Comparison of ENCODE assay signal across 17 cellular contexts in genomic region chr20:60583741-60584140, GRCh38.
"Had no signal": no experiment of that assay in that cellular context is flagged by ENCODE, and none has a peak within 500 bp of the region (broad histone marks: within the 10 kb centered on the region; RNA-seq: fewer than 3 reads in every experiment).

No MANE protein-coding gene starts in this region.

- DNase-seq: activated CD4-positive, alpha-beta T cell treated with anti-CD3 and anti-CD28 coated beads, Interleukin-2, amount 50 U/mL, for 1 hour; activated naive CD4-positive, alpha-beta T cell treated with anti-CD3 and anti-CD28 coated beads, Interleukin-2, amount 10 ng/mL, durations not matched to agents 7 days and 5 days; activated T-cell treated with anti-CD3 and anti-CD28 coated beads for 4 hours; cortex of kidney; effector memory CD4-positive, alpha-beta T cell; heart right ventricle; kidney; left ventricle myocardium superior; nephron progenitor cell; sigmoid colon; stimulated activated CD4-positive, alpha-beta T cell treated with anti-CD3 and anti-CD28 coated beads, Interleukin-12 subunit alpha, Interleukin-12 subunit beta, amount 100 ng/mL, for 4 hours; stimulated activated CD8-positive, alpha-beta memory T cell treated with anti-CD3 and anti-CD28 coated beads, Interleukin-4, amount 100 ng/mL, for 48 hours; stimulated activated naive CD8-positive, alpha-beta T cell treated with anti-CD3 and anti-CD28 coated beads, Interleukin-15, Interleukin-2, amounts not matched to agents 100 U/mL and 50 U/mL, for 24 hours; T-helper 2 cell had no signal

- ATAC-seq: activated T-helper 17 cell treated with anti-CD3 and anti-CD28 coated beads, Interleukin-2, amount 50 U/mL, for 72 hours; heart right ventricle; left ventricle myocardium superior; stimulated activated naive CD8-positive, alpha-beta T cell treated with anti-CD3 and anti-CD28 coated beads, Interleukin-15, Interleukin-2, amounts not matched to agents 100 U/mL and 50 U/mL, for 24 hours had no signal

- H3K9me3 Mint-ChIP-seq: activated naive CD4-positive, alpha-beta T cell treated with anti-CD3 and anti-CD28 coated beads, Interleukin-2, amount 10 ng/mL, durations not matched to agents 7 days and 5 days; activated T-helper 17 cell treated with anti-CD3 and anti-CD28 coated beads, Interleukin-2, amount 50 U/mL, for 72 hours; central memory CD8-positive, alpha-beta T cell had no signal

- H3K36me3 Mint-ChIP-seq: activated naive CD4-positive, alpha-beta T cell treated with anti-CD3 and anti-CD28 coated beads, Interleukin-2, amount 10 ng/mL, durations not matched to agents 7 days and 5 days had no signal

- H3K4me3 Mint-ChIP-seq: activated naive CD4-positive, alpha-beta T cell treated with anti-CD3 and anti-CD28 coated beads, Interleukin-2, amount 10 ng/mL, durations not matched to agents 7 days and 5 days; activated T-helper 17 cell treated with anti-CD3 and anti-CD28 coated beads, Interleukin-2, amount 50 U/mL, for 72 hours; central memory CD8-positive, alpha-beta T cell; nephron progenitor cell had no signal

- FAIRE-seq: frontal cortex, kidney had no signal

- H3K27ac Mint-ChIP-seq: activated naive CD4-positive, alpha-beta T cell treated with anti-CD3 and anti-CD28 coated beads, Interleukin-2, amount 10 ng/mL, durations not matched to agents 7 days and 5 days; activated T-helper 17 cell treated with anti-CD3 and anti-CD28 coated beads, Interleukin-2, amount 50 U/mL, for 72 hours; nephron progenitor cell had no signal

- H3K4me1 Mint-ChIP-seq: activated naive CD4-positive, alpha-beta T cell treated with anti-CD3 and anti-CD28 coated beads, Interleukin-2, amount 10 ng/mL, durations not matched to agents 7 days and 5 days; activated T-helper 17 cell treated with anti-CD3 and anti-CD28 coated beads, Interleukin-2, amount 50 U/mL, for 72 hours; central memory CD8-positive, alpha-beta T cell had no signal
